35 cellular contexts compared by ENCODE assay signal in the genomic region with DNA sequence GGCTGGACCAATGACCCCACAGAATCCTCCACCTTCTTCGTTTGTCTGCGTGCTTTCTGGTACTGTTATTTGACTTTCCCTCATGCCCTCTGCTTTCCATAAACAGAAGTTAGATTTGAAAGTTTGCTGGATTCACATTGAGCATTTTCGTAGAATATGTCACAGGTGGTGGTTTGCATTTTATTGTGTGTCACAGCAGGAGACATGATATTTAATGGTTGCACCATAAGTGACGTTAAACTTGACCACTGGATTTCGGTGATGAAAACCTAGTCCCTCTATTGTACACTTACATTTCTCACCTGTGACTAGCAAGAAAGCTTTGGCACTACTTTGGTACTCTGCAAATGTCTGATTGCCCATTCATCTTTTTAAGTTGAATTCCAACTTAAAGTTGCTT.
"Had no signal": no experiment of that assay in that cellular context is flagged by ENCODE, and none has a peak within 500 bp of the region (broad histone marks: within the 10 kb centered on the region; RNA-seq: fewer than 3 reads in every experiment).

No MANE protein-coding gene starts in this region.

- H3K4me3 Mint-ChIP-seq: activated naive CD4-positive, alpha-beta T cell treated with anti-CD3 and anti-CD28 coated beads for 36 hours; activated naive CD4-positive, alpha-beta T cell treated with anti-CD3 and anti-CD28 coated beads, Interleukin-2, amount 10 ng/mL, durations not matched to agents 7 days and 5 days; activated naive CD4-positive, alpha-beta T cell treated with anti-CD3 and anti-CD28 coated beads, Interleukin-2, amount 50 U/mL, for 24 hours; activated naive CD8-positive, alpha-beta T cell; activated naive CD8-positive, alpha-beta T cell treated with anti-CD3 and anti-CD28 coated beads for 36 hours; activated naive CD8-positive, alpha-beta T cell treated with anti-CD3 and anti-CD28 coated beads, Interleukin-2, amount 10 ng/mL, durations not matched to agents 7 days and 5 days; activated naive CD8-positive, alpha-beta T cell treated with anti-CD3 and anti-CD28 coated beads, Interleukin-2, amount 50 U/mL, for 24 hours; activated T-cell treated with anti-CD3 and anti-CD28 coated beads, Interleukin-2, amount 50 U/mL, for 24 hours; activated T-cell treated with anti-CD3 and anti-CD28 coated beads, Interleukin-2, amount 50 U/mL, for 4 hours; activated T-cell treated with anti-CD3 and anti-CD28 coated beads, Interleukin-2, amount 50 U/mL, for 72 hours; activated T-helper 1 cell treated with anti-CD3 and anti-CD28 coated beads, Interleukin-12 subunit alpha, Interleukin-12 subunit beta, Interleukin-2, Interleukin-4 antibody, amounts not matched to agents 30 ng/mL and 10 ng/mL and 1 ng/mL, durations not matched to agents 14 hours and 24 hours and 36 hours; activated T-helper 17 cell treated with anti-CD3 and anti-CD28 coated beads, Interleukin-2, amount 50 U/mL, for 72 hours; brain; central memory CD8-positive, alpha-beta T cell had no signal

- H3K36me3 Mint-ChIP-seq: activated naive CD4-positive, alpha-beta T cell treated with anti-CD3 and anti-CD28 coated beads, Interleukin-2, amount 10 ng/mL, durations not matched to agents 7 days and 5 days; activated naive CD4-positive, alpha-beta T cell treated with anti-CD3 and anti-CD28 coated beads, Interleukin-2, amount 50 U/mL, for 24 hours; activated naive CD4-positive, alpha-beta T cell treated with anti-CD3 and anti-CD28 coated beads, Interleukin-2, amount 50 U/mL, for 72 hours; activated naive CD8-positive, alpha-beta T cell; activated naive CD8-positive, alpha-beta T cell treated with anti-CD3 and anti-CD28 coated beads for 36 hours; activated naive CD8-positive, alpha-beta T cell treated with anti-CD3 and anti-CD28 coated beads, Interleukin-2, amount 10 ng/mL, durations not matched to agents 7 days and 5 days; brain had no signal

- DNase-seq: activated effector memory CD4-positive, alpha-beta T cell treated with anti-CD3 and anti-CD28 coated beads, Interleukin-2, amount 50 U/mL, for 16 hours; activated effector memory CD4-positive, alpha-beta T cell treated with Interleukin-2 at 50 U/mL for 16 hours; activated gamma-delta T cell; activated gamma-delta T cell treated with Interleukin-2 at 50 U/mL for 16 hours; activated naive CD4-positive, alpha-beta T cell; activated naive CD4-positive, alpha-beta T cell treated with anti-CD3 and anti-CD28 coated beads for 36 hours; activated naive CD4-positive, alpha-beta T cell treated with anti-CD3 and anti-CD28 coated beads, Interleukin-2, amount 10 ng/mL, durations not matched to agents 7 days and 5 days; activated naive CD4-positive, alpha-beta T cell treated with anti-CD3 and anti-CD28 coated beads, Interleukin-2, amount 50 U/mL, for 16 hours; activated naive CD4-positive, alpha-beta T cell treated with Interleukin-2 at 50 U/mL for 16 hours; activated naive CD8-positive, alpha-beta T cell treated with anti-CD3 and anti-CD28 coated beads for 36 hours; activated naive CD8-positive, alpha-beta T cell treated with anti-CD3 and anti-CD28 coated beads, Interleukin-2, amount 10 ng/mL, durations not matched to agents 7 days and 5 days; activated naive CD8-positive, alpha-beta T cell treated with anti-CD3 and anti-CD28 coated beads, Interleukin-2, amount 50 U/mL, for 24 hours; activated T-cell treated with anti-CD3 and anti-CD28 coated beads, Interleukin-2, amount 50 U/mL, for 1 hour; activated T-cell treated with anti-CD3 and anti-CD28 coated beads, Interleukin-2, amount 50 U/mL, for 24 hours; activated T-cell treated with anti-CD3 and anti-CD28 coated beads, Interleukin-2, amount 50 U/mL, for 4 hours; activated T-cell treated with anti-CD3 and anti-CD28 coated beads, Interleukin-2, amount 50 U/mL, for 48 hours; activated T-cell treated with anti-CD3 and anti-CD28 coated beads, Interleukin-2, amount 50 U/mL, for 72 hours; adrenal gland; amniotic stem cell; amygdala; anterior cingulate cortex; aorta; body of pancreas; brain microvascular endothelial cell; caudate nucleus; central memory CD4-positive, alpha-beta T cell; cerebellar nuclear complex had no signal

- H3K27ac Mint-ChIP-seq: activated naive CD4-positive, alpha-beta T cell treated with anti-CD3 and anti-CD28 coated beads for 36 hours; activated naive CD4-positive, alpha-beta T cell treated with anti-CD3 and anti-CD28 coated beads, Interleukin-2, amount 10 ng/mL, durations not matched to agents 7 days and 5 days; activated naive CD4-positive, alpha-beta T cell treated with anti-CD3 and anti-CD28 coated beads, Interleukin-2, amount 50 U/mL, for 24 hours; activated naive CD4-positive, alpha-beta T cell treated with anti-CD3 and anti-CD28 coated beads, Interleukin-2, amount 50 U/mL, for 72 hours; activated naive CD8-positive, alpha-beta T cell; activated naive CD8-positive, alpha-beta T cell treated with anti-CD3 and anti-CD28 coated beads for 36 hours; activated naive CD8-positive, alpha-beta T cell treated with anti-CD3 and anti-CD28 coated beads, Interleukin-2, amount 10 ng/mL, durations not matched to agents 7 days and 5 days; activated naive CD8-positive, alpha-beta T cell treated with anti-CD3 and anti-CD28 coated beads, Interleukin-2, amount 50 U/mL, for 24 hours; activated T-cell treated with anti-CD3 and anti-CD28 coated beads, Interleukin-2, amount 50 U/mL, for 24 hours; activated T-cell treated with anti-CD3 and anti-CD28 coated beads, Interleukin-2, amount 50 U/mL, for 72 hours; activated T-helper 1 cell treated with anti-CD3 and anti-CD28 coated beads, Interleukin-12 subunit alpha, Interleukin-12 subunit beta, Interleukin-2, Interleukin-4 antibody, amounts not matched to agents 30 ng/mL and 10 ng/mL and 1 ng/mL, durations not matched to agents 14 hours and 24 hours and 36 hours; activated T-helper 17 cell treated with anti-CD3 and anti-CD28 coated beads, Interleukin-2, amount 50 U/mL, for 72 hours; activated T-helper 2 cell treated with anti-CD3 and anti-CD28 coated beads, Interferon-gamma antibody, Interleukin-2, Interleukin-4, amounts not matched to agents 10 μg/mL and 5 μg/mL and 100 μg/mL, durations not matched to agents 14 hours and 24 hours and 36 hours; brain had no signal

- H3K9me3 Mint-ChIP-seq: activated naive CD4-positive, alpha-beta T cell treated with anti-CD3 and anti-CD28 coated beads for 36 hours; activated naive CD4-positive, alpha-beta T cell treated with anti-CD3 and anti-CD28 coated beads, Interleukin-2, amount 10 ng/mL, durations not matched to agents 7 days and 5 days; activated naive CD4-positive, alpha-beta T cell treated with anti-CD3 and anti-CD28 coated beads, Interleukin-2, amount 50 U/mL, for 24 hours; activated naive CD4-positive, alpha-beta T cell treated with anti-CD3 and anti-CD28 coated beads, Interleukin-2, amount 50 U/mL, for 72 hours; activated naive CD8-positive, alpha-beta T cell treated with anti-CD3 and anti-CD28 coated beads for 36 hours; activated naive CD8-positive, alpha-beta T cell treated with anti-CD3 and anti-CD28 coated beads, Interleukin-2, amount 10 ng/mL, durations not matched to agents 7 days and 5 days; activated naive CD8-positive, alpha-beta T cell treated with anti-CD3 and anti-CD28 coated beads, Interleukin-2, amount 50 U/mL, for 24 hours; activated T-cell treated with anti-CD3 and anti-CD28 coated beads, Interleukin-2, amount 50 U/mL, for 24 hours; activated T-cell treated with anti-CD3 and anti-CD28 coated beads, Interleukin-2, amount 50 U/mL, for 4 hours; activated T-cell treated with anti-CD3 and anti-CD28 coated beads, Interleukin-2, amount 50 U/mL, for 72 hours; activated T-helper 1 cell treated with anti-CD3 and anti-CD28 coated beads, Interleukin-12 subunit alpha, Interleukin-12 subunit beta, Interleukin-2, Interleukin-4 antibody, amounts not matched to agents 30 ng/mL and 10 ng/mL and 1 ng/mL, durations not matched to agents 14 hours and 24 hours and 36 hours; activated T-helper 17 cell treated with anti-CD3 and anti-CD28 coated beads, Interleukin-2, amount 50 U/mL, for 72 hours; activated T-helper 2 cell treated with anti-CD3 and anti-CD28 coated beads, Interferon-gamma antibody, Interleukin-2, Interleukin-4, amounts not matched to agents 10 μg/mL and 5 μg/mL and 100 μg/mL, durations not matched to agents 14 hours and 24 hours and 36 hours; brain; central memory CD8-positive, alpha-beta T cell had no signal

- H3K4me1 Mint-ChIP-seq: activated naive CD4-positive, alpha-beta T cell treated with anti-CD3 and anti-CD28 coated beads, Interleukin-2, amount 10 ng/mL, durations not matched to agents 7 days and 5 days; activated naive CD4-positive, alpha-beta T cell treated with anti-CD3 and anti-CD28 coated beads, Interleukin-2, amount 50 U/mL, for 24 hours; activated naive CD8-positive, alpha-beta T cell treated with anti-CD3 and anti-CD28 coated beads for 36 hours; activated naive CD8-positive, alpha-beta T cell treated with anti-CD3 and anti-CD28 coated beads, Interleukin-2, amount 10 ng/mL, durations not matched to agents 7 days and 5 days; activated naive CD8-positive, alpha-beta T cell treated with anti-CD3 and anti-CD28 coated beads, Interleukin-2, amount 50 U/mL, for 24 hours; activated T-helper 17 cell treated with anti-CD3 and anti-CD28 coated beads, Interleukin-2, amount 50 U/mL, for 72 hours; brain; central memory CD8-positive, alpha-beta T cell had no signal
